19 cellular contexts compared by ENCODE assay signal in the genomic region with DNA sequence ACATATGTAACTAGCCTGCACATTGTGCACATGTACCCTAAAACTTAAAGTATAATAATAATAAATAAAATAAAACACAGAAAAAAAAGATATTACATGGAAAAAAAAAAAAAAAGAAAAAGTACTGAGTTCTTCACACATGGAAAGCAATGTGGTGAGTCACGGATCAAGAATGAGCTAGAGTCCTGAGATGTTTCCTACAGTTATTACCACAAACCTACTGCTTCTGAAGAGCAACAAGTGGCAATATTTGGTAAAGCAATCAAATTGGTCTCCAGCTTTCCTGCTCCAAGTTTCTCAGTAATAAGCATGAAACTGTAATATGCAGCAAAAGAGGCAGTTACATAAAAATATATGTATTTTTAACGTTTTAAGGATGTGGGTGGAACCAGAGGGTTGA.
DNase-seq lines count a peak whose midpoint lies in the region; ATAC-seq and TF ChIP-seq lines count a peak whose summit lies in the region.
"Had no signal": no experiment of that assay in that cellular context is flagged by ENCODE, and none has a peak within 500 bp of the region (broad histone marks: within the 10 kb centered on the region; RNA-seq: fewer than 3 reads in every experiment).

No MANE protein-coding gene starts in this region.

- no peak overlapping the region for H3K27ac ChIP-seq in HEK293 (ENCODE audit: extremely low read depth, low read depth, low read length)
- no peak overlapping the region for H3K27ac ChIP-seq in upper lobe of right lung
- H3K27ac ChIP-seq: PC-9, spleen, vagina had no signal

- TF ChIP-seq CTCF in AG04449 (IDR thresholded peaks at IDR 0.05; ENCODE audit: insufficient read depth, low read length, missing control alignments) (peak; percentile 9), HEK293 (tag by site-specific recombination; IDR thresholded peaks at IDR 0.05) (no peak), fibroblast of villous mesenchyme (IDR thresholded peaks at IDR 0.05; ENCODE audit: insufficient read depth, low read depth, low read length) (no peak), upper lobe of right lung (IDR thresholded peaks at IDR 0.05) (no peak)

- ATAC-seq in upper lobe of right lung = no peak
- ATAC-seq: activated T-cell treated with anti-CD3 and anti-CD28 coated beads, Interleukin-2, amount 50 U/mL, for 4 hours; stimulated activated naive CD8-positive, alpha-beta T cell treated with anti-CD3 and anti-CD28 coated beads, Interleukin-15, amount 100 ng/mL, for 72 hours had no signal

- H3K36me3 ChIP-seq in HEK293 (ENCODE audit: control insufficient read depth in 2 of 2, insufficient read depth in 1 of 2, low read length in 2 of 2) (no peaks in the 10 kb centered on the region), upper lobe of right lung (no peaks in the 10 kb centered on the region)
- H3K36me3 ChIP-seq: spleen, vagina had no signal

- no peaks in the 10 kb centered on the region for H3K9me3 ChIP-seq in HEK293 (ENCODE audit: control insufficient read depth, insufficient read depth, low read depth, low read length)
- H3K9me3 ChIP-seq in upper lobe of right lung = no peaks in the 10 kb centered on the region
- H3K9me3 ChIP-seq: vagina had no signal

- CTCF ChIA-PET in AG04449 (lab: Yijun Ruan, JAX) (no interaction called here), HEK293 (lab: Yijun Ruan, JAX) (interaction anchor here (0.5 kb wide), 1 partner anchor 229 kb away, joined by 3 read pairs; no protein-coding TSS in a partner anchor)

- H3K27me3 ChIP-seq in upper lobe of right lung = no peaks in the 10 kb centered on the region
- H3K27me3 ChIP-seq: spleen, vagina had no signal

- H3K4me1 ChIP-seq in HEK293 (ENCODE audit: control insufficient read depth, insufficient read depth, low read length) (no peaks in the 10 kb centered on the region), upper lobe of right lung (no peaks in the 10 kb centered on the region)
- H3K4me1 ChIP-seq: spleen, vagina had no signal

- H3K4me3 ChIP-seq in AG04449 (ENCODE audit: low read depth, low read length) (no peak overlapping the region), HEK293 (ENCODE audit: low read depth, low read length) (no peak overlapping the region), fibroblast of villous mesenchyme (ENCODE audit: low read depth, low read length) (no peak overlapping the region), upper lobe of right lung (no peak overlapping the region)
- H3K4me3 ChIP-seq: PC-9, spleen, vagina had no signal

- intact Hi-C loops in upper lobe of right lung (cut with DNase I) = no loop called here

- DNase-seq in AG04449 (ENCODE audit: low read depth, low spot score) (peak; percentile 63), amniotic stem cell (lab: John Stamatoyannopoulos, UW) (peak; percentile 44), fibroblast of villous mesenchyme (ENCODE audit: low read depth) (peak; percentile 67), midbrain (lab: John Stamatoyannopoulos, UW) (no peak), upper lobe of right lung (no peak), NOMO-1 treated with dmso at 0.1 percent for 144 hours (lab: John Stamatoyannopoulos, UW; ENCODE audit: unreplicated experiment) (no peak), mesenteric fat pad (ENCODE audit: low spot score) (no peak)
- DNase-seq: activated T-cell treated with anti-CD3 and anti-CD28 coated beads, Interleukin-2, amount 50 U/mL, for 4 hours; foreskin melanocyte; H9; Karpas-422; NCI-H1694; NCI-H510A treated with DMSO at 0.1 percent for 48 hours; PC-9; spleen; stimulated activated naive CD8-positive, alpha-beta T cell treated with anti-CD3 and anti-CD28 coated beads, Interleukin-15, amount 100 ng/mL, for 72 hours; T-helper 1 cell had no signal

- POLR2A ChIA-PET in AG04449 (lab: Yijun Ruan, JAX) = interaction anchor here (0.7 kb wide), 1 partner anchor 222 kb away, joined by 5 read pairs; no protein-coding TSS in a partner anchor
- POLR2A ChIA-PET in HEK293 (lab: Yijun Ruan, JAX) = no interaction called here

TF ChIP-seq in HEK293, 187 proteins besides CTCF, POLR2A, EP300 and RAD21:
- TF ChIP-seq ZNF121 (tag by site-specific recombination; IDR thresholded peaks at IDR 0.05) = no peak
- TF ChIP-seq ZNF624 (tag by site-specific recombination; IDR thresholded peaks at IDR 0.05) = no peak
- TF ChIP-seq ZNF747 (tag by site-specific recombination; IDR thresholded peaks at IDR 0.05) = no peak
- TF ChIP-seq SCRT2 (tag by site-specific recombination; IDR thresholded peaks at IDR 0.05) = peak; percentile 55

Comparison
In these comparisons a context has a peak if more than half of its experiments do, and no peak if none do; other contexts are left out.
1. DNase-seq: peak in AG04449 (single experiment), amniotic stem cell (single experiment) and fibroblast of villous mesenchyme (single experiment); none in midbrain (single experiment), upper lobe of right lung (single experiment), NOMO-1 treated with dmso at 0.1 percent for 144 hours (single experiment) and mesenteric fat pad (single experiment).